In the genomic region with DNA sequence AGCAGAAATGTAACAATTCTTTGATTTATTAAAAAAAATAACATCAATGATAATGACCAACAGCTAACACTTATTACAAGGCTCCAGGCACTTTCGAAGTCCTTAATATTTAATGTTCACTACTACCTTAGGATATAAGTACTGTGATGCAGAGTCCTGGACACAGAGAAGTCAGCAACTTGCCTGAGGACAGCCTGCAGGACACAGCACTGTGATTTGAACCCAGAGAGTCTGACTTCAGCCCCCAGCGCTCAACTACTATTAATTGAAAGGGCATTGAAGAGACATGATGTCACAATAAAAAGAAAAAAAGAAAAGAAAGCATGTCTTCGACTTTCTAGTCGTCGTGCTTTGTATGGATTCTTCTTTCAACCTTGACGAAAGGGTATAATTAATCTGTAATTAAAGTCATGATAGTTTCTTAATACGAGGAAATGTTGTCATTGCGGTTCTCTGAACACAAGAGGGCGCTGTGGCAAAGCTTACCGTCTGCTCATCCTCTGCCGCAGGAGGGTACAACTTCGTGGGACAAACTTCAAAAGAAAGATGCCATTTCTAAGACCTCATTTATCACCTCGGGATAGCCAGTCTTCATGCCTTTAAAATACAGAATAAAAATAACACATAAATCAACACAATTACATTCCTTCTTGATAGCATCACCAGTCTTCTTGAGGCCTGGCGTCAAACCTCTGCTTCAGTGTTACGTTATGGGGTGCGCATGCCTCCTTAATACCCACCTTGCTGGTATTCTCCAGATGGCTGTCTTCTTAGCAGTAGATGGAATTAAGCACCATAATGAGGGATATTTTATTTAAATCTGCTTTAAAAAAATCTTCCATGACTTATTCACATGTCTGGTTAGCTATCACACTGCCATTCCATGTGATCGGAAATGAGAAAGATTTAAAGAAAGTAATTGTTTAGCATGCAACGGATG, we compare ENCODE assay signal across 8 cellular contexts.
A peak's percentile ranks its signal among the peaks of the same experiment; 100 is the strongest.
DNase-seq lines count a peak whose midpoint lies in the region; ATAC-seq and TF ChIP-seq lines count a peak whose summit lies in the region.

No MANE protein-coding gene starts in this region.

- no peaks in the 10 kb centered on the region for H3K36me3 Mint-ChIP-seq in activated CD4-positive, alpha-beta memory T cell treated with anti-CD3 and anti-CD28 coated beads for 36 hours
- no peaks in the 10 kb centered on the region for H3K36me3 Mint-ChIP-seq in mesothelial cell of epicardium

- H3K9me3 Mint-ChIP-seq in activated CD4-positive, alpha-beta memory T cell treated with anti-CD3 and anti-CD28 coated beads for 36 hours, result no peaks in the 10 kb centered on the region
- no peaks in the 10 kb centered on the region for H3K9me3 Mint-ChIP-seq in mesothelial cell of epicardium

- CTCF ChIA-PET in AG04449 (lab: Yijun Ruan, JAX), result interaction anchor here (0.6 to 3.5 kb wide), 28 partner anchors 8 to 1437 kb away, joined by 3 to 37 read pairs (median 3); no protein-coding TSS in a partner anchor
- CTCF ChIA-PET in activated CD4-positive, alpha-beta memory T cell treated with anti-CD3 and anti-CD28 coated beads for 36 hours (lab: Charles Lee), result interaction anchor here (0.7 to 4.3 kb wide), 27 partner anchors 8 to 762 kb away, joined by 3 to 55 read pairs (median 3); no protein-coding TSS in a partner anchor

- no peaks in the 10 kb centered on the region for H3K27me3 Mint-ChIP-seq in activated CD4-positive, alpha-beta memory T cell treated with anti-CD3 and anti-CD28 coated beads for 36 hours
- no peaks in the 10 kb centered on the region for H3K27me3 Mint-ChIP-seq in mesothelial cell of epicardium (ENCODE audit: low read depth)

- H3K27ac Mint-ChIP-seq in activated CD4-positive, alpha-beta memory T cell treated with anti-CD3 and anti-CD28 coated beads for 36 hours, result no peak overlapping the region
- H3K27ac Mint-ChIP-seq in mesothelial cell of epicardium, result peak overlapping the region; percentile 64

- DNase-seq in AG04449 (ENCODE audit: low read depth, low spot score) (no peak), GM20000 (ENCODE audit: low spot score) (peak; percentile 53), NCI-H345 (lab: John Stamatoyannopoulos, UW) (peak; percentile 54), mesothelial cell of epicardium (ENCODE audit: low spot score in 2 of 2, unreplicated experiment in 2 of 2) (peak; percentile 30 to 73)
- DNase-seq in activated CD4-positive, alpha-beta memory T cell treated with anti-CD3 and anti-CD28 coated beads for 36 hours, result peak; percentile 68
- peak; percentile 18 for DNase-seq in effector CD8-positive, alpha-beta T cell (lab: John Stamatoyannopoulos, UW)
- peak; percentile 4 to 26 for DNase-seq in stimulated activated CD8-positive, alpha-beta memory T cell treated with anti-CD3 and anti-CD28 coated beads, Interleukin-7, amount 100 ng/mL, for 1 hour (ENCODE audit: low read depth in 2 of 2)

- ATAC-seq in GM18858 (IDR thresholded peaks at IDR 0.05; ENCODE audit: unreplicated experiment), result no peak

- TF ChIP-seq CTCF in AG04449 (IDR thresholded peaks at IDR 0.05; ENCODE audit: insufficient read depth, low read length, missing control alignments), result peak; percentile 65
- TF ChIP-seq CTCF in GM20000 (IDR thresholded peaks at IDR 0.05; ENCODE audit: extremely low read depth, missing control alignments), result peak; percentile 43
- TF ChIP-seq CTCF in mesothelial cell of epicardium (IDR thresholded peaks at IDR 0.05; ENCODE audit: unreplicated experiment), result peak; percentile 92

- intact Hi-C loops in activated CD4-positive, alpha-beta memory T cell treated with anti-CD3 and anti-CD28 coated beads for 36 hours (cut with micrococcal nuclease), result loop anchor here (2.0 to 5.0 kb wide), 3 partner anchors 51 to 762 kb away; no protein-coding TSS in a partner anchor

- H3K4me3 Mint-ChIP-seq in activated CD4-positive, alpha-beta memory T cell treated with anti-CD3 and anti-CD28 coated beads for 36 hours, result no peak overlapping the region
- no peak overlapping the region for H3K4me3 Mint-ChIP-seq in mesothelial cell of epicardium

- H3K4me3 ChIP-seq in AG04449 (ENCODE audit: low read depth, low read length), result no peak overlapping the region

- peaks cover 15% of the 10 kb centered on the region for H3K4me1 Mint-ChIP-seq in activated CD4-positive, alpha-beta memory T cell treated with anti-CD3 and anti-CD28 coated beads for 36 hours (ENCODE audit: low read depth)
- peaks cover 28% of the 10 kb centered on the region for H3K4me1 Mint-ChIP-seq in mesothelial cell of epicardium

- POLR2A ChIA-PET in AG04449 (lab: Yijun Ruan, JAX), result no interaction called here
- POLR2A ChIA-PET in activated CD4-positive, alpha-beta memory T cell treated with anti-CD3 and anti-CD28 coated beads for 36 hours (lab: Charles Lee), result no interaction called here
